Comparison of ENCODE assay signal across 8 cellular contexts in genomic region chr10:99659031-99659867, GRCh38. TPM values are rescaled to one million over a fixed set of nuclear protein-coding genes. Genes with fewer than 3 reads are reported as not detected.
DNase-seq lines count a peak whose midpoint lies in the region; ATAC-seq and TF ChIP-seq lines count a peak whose summit lies in the region.

A gene with protein sequence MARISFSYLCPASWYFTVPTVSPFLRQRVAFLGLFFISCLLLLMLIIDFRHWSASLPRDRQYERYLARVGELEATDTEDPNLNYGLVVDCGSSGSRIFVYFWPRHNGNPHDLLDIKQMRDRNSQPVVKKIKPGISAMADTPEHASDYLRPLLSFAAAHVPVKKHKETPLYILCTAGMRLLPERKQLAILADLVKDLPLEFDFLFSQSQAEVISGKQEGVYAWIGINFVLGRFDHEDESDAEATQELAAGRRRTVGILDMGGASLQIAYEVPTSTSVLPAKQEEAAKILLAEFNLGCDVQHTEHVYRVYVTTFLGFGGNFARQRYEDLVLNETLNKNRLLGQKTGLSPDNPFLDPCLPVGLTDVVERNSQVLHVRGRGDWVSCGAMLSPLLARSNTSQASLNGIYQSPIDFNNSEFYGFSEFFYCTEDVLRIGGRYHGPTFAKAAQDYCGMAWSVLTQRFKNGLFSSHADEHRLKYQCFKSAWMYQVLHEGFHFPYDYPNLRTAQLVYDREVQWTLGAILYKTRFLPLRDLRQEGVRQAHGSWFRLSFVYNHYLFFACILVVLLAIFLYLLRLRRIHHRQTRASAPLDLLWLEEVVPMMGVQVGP (plus strand): TSS chr10:99659509. CDS start chr10:99659957, 448 bp downstream.

- peaks cover 18% of the 10 kb centered on the region for H3K27me3 Mint-ChIP-seq in activated CD4-positive, alpha-beta T cell treated with anti-CD3 and anti-CD28 coated beads, Interleukin-2, amount 10 ng/mL, durations not matched to agents 24 days and 14 days

- peaks cover 4% of the 10 kb centered on the region; the same call in 1 of the 2 replicates for H3K27me3 ChIP-seq in BE2C

- H3K36me3 Mint-ChIP-seq in activated CD4-positive, alpha-beta T cell treated with anti-CD3 and anti-CD28 coated beads, Interleukin-2, amount 10 ng/mL, durations not matched to agents 24 days and 14 days (ENCODE audit: low read depth): peaks cover 7% of the 10 kb centered on the region

- DNase-seq in BE2C (peak; percentile 95), NCI-H526 (lab: John Stamatoyannopoulos, UW) (peak; percentile 80 to 96), dedifferentiated amniotic fluid mesenchymal stem cell (ENCODE audit: extremely low spot score) (peak; percentile 96), left kidney (ENCODE audit: low read depth, low spot score) (peak; percentile 99)
- DNase-seq in activated CD4-positive, alpha-beta T cell treated with anti-CD3 and anti-CD28 coated beads, Interleukin-2, amount 10 ng/mL, durations not matched to agents 24 days and 14 days: peak; percentile 97
- peak; percentile 94 for DNase-seq in stimulated activated CD4-positive, alpha-beta T cell treated with anti-CD3 and anti-CD28 coated beads, Interleukin-1b, Interleukin-23, amount 100 ng/mL, for 48 hours

- H3K4me1 Mint-ChIP-seq in activated CD4-positive, alpha-beta T cell treated with anti-CD3 and anti-CD28 coated beads, Interleukin-2, amount 10 ng/mL, durations not matched to agents 24 days and 14 days: peaks cover 18% of the 10 kb centered on the region

- 0 out of 2 replicates have a peak, but pooled peaks have one; percentile 1 for TF ChIP-seq CTCF in BE2C (IDR thresholded peaks at IDR 0.05; ENCODE audit: low read depth, low read length)

- H3K4me1 ChIP-seq in BE2C: no peaks in the 10 kb centered on the region

- ATAC-seq in GM19324 (IDR thresholded peaks at IDR 0.05; ENCODE audit: low FRiP score, unreplicated experiment) (peak; percentile 99), HG03460 (IDR thresholded peaks at IDR 0.05; ENCODE audit: unreplicated experiment) (peak; percentile 99)

- no peaks in the 10 kb centered on the region for H3K9me3 Mint-ChIP-seq in activated CD4-positive, alpha-beta T cell treated with anti-CD3 and anti-CD28 coated beads, Interleukin-2, amount 10 ng/mL, durations not matched to agents 24 days and 14 days

- peak within 1 kb of the TSS; percentile 87 for H3K4me3 Mint-ChIP-seq in activated CD4-positive, alpha-beta T cell treated with anti-CD3 and anti-CD28 coated beads, Interleukin-2, amount 10 ng/mL, durations not matched to agents 24 days and 14 days

- peak within 1 kb of the TSS; percentile 93 for H3K4me3 ChIP-seq in BE2C (ENCODE audit: low read depth, low read length)

- intact Hi-C loops in activated CD4-positive, alpha-beta T cell treated with anti-CD3 and anti-CD28 coated beads, Interleukin-2, amount 10 ng/mL, durations not matched to agents 24 days and 14 days (cut with micrococcal nuclease): loop anchor here (1.0 to 2.0 kb wide), 2 partner anchors 39 to 74 kb away; partner anchors contain the start of genes COX15, CUTC and SLC25A28

- peak within 1 kb of the TSS; percentile 85 for H3K27ac Mint-ChIP-seq in activated CD4-positive, alpha-beta T cell treated with anti-CD3 and anti-CD28 coated beads, Interleukin-2, amount 10 ng/mL, durations not matched to agents 24 days and 14 days

- H3K36me3 ChIP-seq in BE2C: no peaks in the 10 kb centered on the region

- H3K9me3 ChIP-seq in BE2C: no peaks in the 10 kb centered on the region

RNA-seq across cellular contexts. Expression of the gene that starts here (rescaled TPM):
- 2.1 TPM for polyA plus RNA-seq in BE2C (2012; ENCODE audit: insufficient read depth, insufficient read length, low read depth)
- total RNA-seq in activated CD4-positive, alpha-beta T cell treated with anti-CD3 and anti-CD28 coated beads, Interleukin-2, amount 10 ng/mL, durations not matched to agents 24 days and 14 days: 8.2 and 8.3 TPM in 2 replicates

Comparison
In these comparisons a context has a peak if more than half of its experiments do, and no peak if none do; other contexts are left out.
1. Peak in every context shown above with its lines: DNase-seq, ATAC-seq and H3K4me3 ChIP-seq.